ENCODE assay signal across 1 cellular context in the genomic region with DNA sequence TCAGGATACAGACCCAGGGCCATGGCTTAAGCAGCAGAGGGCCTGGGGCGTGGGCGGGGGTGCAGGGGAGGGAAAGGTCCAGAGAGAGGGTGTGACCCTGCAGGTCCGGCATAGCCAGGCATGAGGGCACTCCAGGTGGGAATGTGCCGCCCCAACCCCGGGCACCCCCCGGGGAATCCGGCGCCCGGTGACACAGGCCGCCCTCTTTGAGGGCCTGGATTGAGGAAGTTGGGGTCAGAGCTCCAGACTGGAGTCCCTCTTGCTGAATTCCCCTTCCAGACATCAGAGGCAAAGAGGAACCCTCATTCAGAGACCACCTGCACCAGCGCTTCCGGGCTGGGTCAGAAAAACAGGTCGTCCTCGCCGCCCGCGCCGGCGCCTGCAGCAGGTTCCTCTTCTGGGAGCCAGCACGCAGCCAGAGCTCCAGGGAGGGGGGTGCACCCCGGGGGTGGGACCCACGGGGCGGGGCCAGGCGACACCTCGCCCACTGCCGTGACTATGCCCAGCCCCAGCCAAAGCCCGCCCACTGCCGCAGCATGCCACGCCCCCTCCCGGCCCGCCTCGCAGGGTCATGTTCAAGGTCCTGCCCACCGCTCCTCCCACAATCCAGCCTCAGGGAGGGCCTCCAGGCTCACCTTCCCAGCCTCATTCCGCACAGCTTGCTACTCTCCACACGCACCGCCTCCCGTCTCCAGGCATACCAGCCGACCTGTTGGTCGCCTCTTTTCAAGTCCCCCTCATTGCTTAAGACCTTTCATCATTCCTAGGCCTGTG.
TF ChIP-seq lines count a peak whose summit lies in the region.

No MANE protein-coding gene starts in this region.

TF ChIP-seq in HepG2, 621 proteins besides CTCF, POLR2A, EP300 and RAD21 (continued from another document and continues in another):
- TF ChIP-seq, protein P1, sequence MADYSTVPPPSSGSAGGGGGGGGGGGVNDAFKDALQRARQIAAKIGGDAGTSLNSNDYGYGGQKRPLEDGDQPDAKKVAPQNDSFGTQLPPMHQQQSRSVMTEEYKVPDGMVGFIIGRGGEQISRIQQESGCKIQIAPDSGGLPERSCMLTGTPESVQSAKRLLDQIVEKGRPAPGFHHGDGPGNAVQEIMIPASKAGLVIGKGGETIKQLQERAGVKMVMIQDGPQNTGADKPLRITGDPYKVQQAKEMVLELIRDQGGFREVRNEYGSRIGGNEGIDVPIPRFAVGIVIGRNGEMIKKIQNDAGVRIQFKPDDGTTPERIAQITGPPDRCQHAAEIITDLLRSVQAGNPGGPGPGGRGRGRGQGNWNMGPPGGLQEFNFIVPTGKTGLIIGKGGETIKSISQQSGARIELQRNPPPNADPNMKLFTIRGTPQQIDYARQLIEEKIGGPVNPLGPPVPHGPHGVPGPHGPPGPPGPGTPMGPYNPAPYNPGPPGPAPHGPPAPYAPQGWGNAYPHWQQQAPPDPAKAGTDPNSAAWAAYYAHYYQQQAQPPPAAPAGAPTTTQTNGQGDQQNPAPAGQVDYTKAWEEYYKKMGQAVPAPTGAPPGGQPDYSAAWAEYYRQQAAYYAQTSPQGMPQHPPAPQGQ (CRISPR knock-in tag; IDR thresholded peaks at IDR 0.05; ENCODE audit: borderline replicate concordance) = no peak
- TF ChIP-seq ZNF678 (CRISPR knock-in tag; IDR thresholded peaks at IDR 0.05) (no peak), KDM3A (CRISPR knock-in tag; IDR thresholded peaks at IDR 0.05; ENCODE audit: low read depth) (peak; percentile 33; the same call in 1 of the 2 replicates), ZNF607 (CRISPR knock-in tag; IDR thresholded peaks at IDR 0.05; ENCODE audit: borderline replicate concordance) (no peak), KAT7 (CRISPR knock-in tag; IDR thresholded peaks at IDR 0.05; ENCODE audit: borderline replicate concordance) (peak; percentile 57; the same call in 1 of the 2 replicates), SUZ12 (IDR thresholded peaks at IDR 0.05; ENCODE audit: low read depth, low read length) (no peak), NR1H2 (CRISPR knock-in tag; IDR thresholded peaks at IDR 0.05; ENCODE audit: borderline replicate concordance, low read depth) (no peak), ZNF605 (CRISPR knock-in tag; IDR thresholded peaks at IDR 0.05) (no peak), SMC3 (IDR thresholded peaks at IDR 0.05; ENCODE audit: low read length) (no peak), ZSCAN31 (CRISPR knock-in tag; IDR thresholded peaks at IDR 0.05; ENCODE audit: low read depth) (no peak), ZNF274 (CRISPR knock-in tag; IDR thresholded peaks at IDR 0.05) (no peak), YEATS4 (CRISPR knock-in tag; IDR thresholded peaks at IDR 0.05; ENCODE audit: borderline replicate concordance) (no peak), ZNF264 (CRISPR knock-in tag; IDR thresholded peaks at IDR 0.05) (no peak), ZNF484 (CRISPR knock-in tag; IDR thresholded peaks at IDR 0.05; ENCODE audit: borderline replicate concordance, low read depth) (no peak), MATR3 (CRISPR knock-in tag; IDR thresholded peaks at IDR 0.05) (no peak), HES4 (CRISPR knock-in tag; IDR thresholded peaks at IDR 0.05; ENCODE audit: borderline replicate concordance) (no peak), ARHGAP35 (CRISPR knock-in tag; IDR thresholded peaks at IDR 0.05; ENCODE audit: borderline replicate concordance) (no peak), ZC3H13 (CRISPR knock-in tag; IDR thresholded peaks at IDR 0.05) (no peak), ZNF749 (CRISPR knock-in tag; IDR thresholded peaks at IDR 0.05; ENCODE audit: borderline replicate concordance) (no peak), BCLAF1 (IDR thresholded peaks at IDR 0.05) (no peak), ZNF687 (CRISPR knock-in tag; IDR thresholded peaks at IDR 0.05) (peak; percentile 61), ZBED4 (CRISPR knock-in tag; IDR thresholded peaks at IDR 0.05; ENCODE audit: borderline replicate concordance) (no peak), ZNF468 (CRISPR knock-in tag; IDR thresholded peaks at IDR 0.05) (no peak), TARDBP (CRISPR knock-in tag; IDR thresholded peaks at IDR 0.05) (no peak)
- TF ChIP-seq, protein P2, sequence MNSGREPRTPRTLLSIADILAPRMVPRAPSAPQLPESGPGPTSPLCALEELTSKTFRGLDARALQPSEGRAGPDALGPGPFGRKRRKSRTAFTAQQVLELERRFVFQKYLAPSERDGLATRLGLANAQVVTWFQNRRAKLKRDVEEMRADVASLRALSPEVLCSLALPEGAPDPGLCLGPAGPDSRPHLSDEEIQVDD (CRISPR knock-in tag; IDR thresholded peaks at IDR 0.05; ENCODE audit: borderline replicate concordance) = no peak
- TF ChIP-seq, protein P3, sequence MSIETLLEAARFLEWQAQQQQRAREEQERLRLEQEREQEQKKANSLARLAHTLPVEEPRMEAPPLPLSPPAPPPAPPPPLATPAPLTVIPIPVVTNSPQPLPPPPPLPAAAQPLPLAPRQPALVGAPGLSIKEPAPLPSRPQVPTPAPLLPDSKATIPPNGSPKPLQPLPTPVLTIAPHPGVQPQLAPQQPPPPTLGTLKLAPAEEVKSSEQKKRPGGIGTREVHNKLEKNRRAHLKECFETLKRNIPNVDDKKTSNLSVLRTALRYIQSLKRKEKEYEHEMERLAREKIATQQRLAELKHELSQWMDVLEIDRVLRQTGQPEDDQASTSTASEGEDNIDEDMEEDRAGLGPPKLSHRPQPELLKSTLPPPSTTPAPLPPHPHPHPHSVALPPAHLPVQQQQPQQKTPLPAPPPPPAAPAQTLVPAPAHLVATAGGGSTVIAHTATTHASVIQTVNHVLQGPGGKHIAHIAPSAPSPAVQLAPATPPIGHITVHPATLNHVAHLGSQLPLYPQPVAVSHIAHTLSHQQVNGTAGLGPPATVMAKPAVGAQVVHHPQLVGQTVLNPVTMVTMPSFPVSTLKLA (IDR thresholded peaks at IDR 0.05) = no peak
- TF ChIP-seq, protein P4, sequence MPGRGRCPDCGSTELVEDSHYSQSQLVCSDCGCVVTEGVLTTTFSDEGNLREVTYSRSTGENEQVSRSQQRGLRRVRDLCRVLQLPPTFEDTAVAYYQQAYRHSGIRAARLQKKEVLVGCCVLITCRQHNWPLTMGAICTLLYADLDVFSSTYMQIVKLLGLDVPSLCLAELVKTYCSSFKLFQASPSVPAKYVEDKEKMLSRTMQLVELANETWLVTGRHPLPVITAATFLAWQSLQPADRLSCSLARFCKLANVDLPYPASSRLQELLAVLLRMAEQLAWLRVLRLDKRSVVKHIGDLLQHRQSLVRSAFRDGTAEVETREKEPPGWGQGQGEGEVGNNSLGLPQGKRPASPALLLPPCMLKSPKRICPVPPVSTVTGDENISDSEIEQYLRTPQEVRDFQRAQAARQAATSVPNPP (CRISPR knock-in tag; IDR thresholded peaks at IDR 0.05) = no peak
- TF ChIP-seq, protein P5, sequence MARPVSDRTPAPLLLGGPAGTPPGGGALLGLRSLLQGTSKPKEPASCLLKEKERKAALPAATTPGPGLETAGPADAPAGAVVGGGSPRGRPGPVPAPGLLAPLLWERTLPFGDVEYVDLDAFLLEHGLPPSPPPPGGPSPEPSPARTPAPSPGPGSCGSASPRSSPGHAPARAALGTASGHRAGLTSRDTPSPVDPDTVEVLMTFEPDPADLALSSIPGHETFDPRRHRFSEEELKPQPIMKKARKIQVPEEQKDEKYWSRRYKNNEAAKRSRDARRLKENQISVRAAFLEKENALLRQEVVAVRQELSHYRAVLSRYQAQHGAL (CRISPR knock-in tag; IDR thresholded peaks at IDR 0.05; ENCODE audit: not compliant biosample characterization) = no peak
- TF ChIP-seq, protein P6, sequence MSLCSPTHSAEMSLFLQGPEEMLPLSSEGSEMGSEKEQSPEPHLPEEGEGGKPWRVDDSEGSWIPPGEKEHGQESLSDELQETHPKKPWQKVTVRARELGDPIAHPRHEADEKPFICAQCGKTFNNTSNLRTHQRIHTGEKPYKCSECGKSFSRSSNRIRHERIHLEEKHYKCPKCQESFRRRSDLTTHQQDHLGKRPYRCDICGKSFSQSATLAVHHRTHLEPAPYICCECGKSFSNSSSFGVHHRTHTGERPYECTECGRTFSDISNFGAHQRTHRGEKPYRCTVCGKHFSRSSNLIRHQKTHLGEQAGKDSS (CRISPR knock-in tag; IDR thresholded peaks at IDR 0.05; ENCODE audit: borderline replicate concordance, low read depth) = no peak
- TF ChIP-seq, protein P7, sequence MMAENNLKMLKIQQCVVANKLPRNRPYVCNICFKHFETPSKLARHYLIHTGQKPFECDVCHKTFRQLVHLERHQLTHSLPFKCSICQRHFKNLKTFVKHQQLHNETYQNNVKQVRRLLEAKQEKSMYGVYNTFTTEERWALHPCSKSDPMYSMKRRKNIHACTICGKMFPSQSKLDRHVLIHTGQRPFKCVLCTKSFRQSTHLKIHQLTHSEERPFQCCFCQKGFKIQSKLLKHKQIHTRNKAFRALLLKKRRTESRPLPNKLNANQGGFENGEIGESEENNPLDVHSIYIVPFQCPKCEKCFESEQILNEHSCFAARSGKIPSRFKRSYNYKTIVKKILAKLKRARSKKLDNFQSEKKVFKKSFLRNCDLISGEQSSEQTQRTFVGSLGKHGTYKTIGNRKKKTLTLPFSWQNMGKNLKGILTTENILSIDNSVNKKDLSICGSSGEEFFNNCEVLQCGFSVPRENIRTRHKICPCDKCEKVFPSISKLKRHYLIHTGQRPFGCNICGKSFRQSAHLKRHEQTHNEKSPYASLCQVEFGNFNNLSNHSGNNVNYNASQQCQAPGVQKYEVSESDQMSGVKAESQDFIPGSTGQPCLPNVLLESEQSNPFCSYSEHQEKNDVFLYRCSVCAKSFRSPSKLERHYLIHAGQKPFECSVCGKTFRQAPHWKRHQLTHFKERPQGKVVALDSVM (CRISPR knock-in tag; IDR thresholded peaks at IDR 0.05) = peak; percentile 53; the same call in 1 of the 2 replicates
